1 cellular context compared by ENCODE assay signal in genomic region chr10:73879296-73880173, GRCh38.
TF ChIP-seq lines count a peak whose summit lies in the region.

No MANE protein-coding gene starts in this region.

TF ChIP-seq in SK-N-SH, 30 proteins besides CTCF, POLR2A, EP300 and RAD21 (continued from another document):
- TF ChIP-seq FOXM1 (IDR thresholded peaks at IDR 0.05; ENCODE audit: low read depth) (no peak), GABPA (IDR thresholded peaks at IDR 0.05; ENCODE audit: low read depth) (no peak), TCF12 (IDR thresholded peaks at IDR 0.05) (no peak), NFIC (IDR thresholded peaks at IDR 0.05; ENCODE audit: borderline replicate concordance) (no peak), USF2 (IDR thresholded peaks at IDR 0.05; ENCODE audit: borderline replicate concordance, low read depth, low read length) (no peak), GATA2 (CRISPR knock-in tag; IDR thresholded peaks at IDR 0.05) (no peak), RCOR1 (IDR thresholded peaks at IDR 0.05; ENCODE audit: low read length) (no peak), CHD2 (IDR thresholded peaks at IDR 0.05; ENCODE audit: low read length, partially characterized antibody) (no peak), ZBTB33 (IDR thresholded peaks at IDR 0.05; ENCODE audit: borderline replicate concordance, low read depth) (no peak), MEF2A (IDR thresholded peaks at IDR 0.05; ENCODE audit: borderline replicate concordance, low read depth) (no peak)
